In genomic region chr3:156551746-156552145, GRCh38 we compare ENCODE assay signal across 10 cellular contexts. TPM values are rescaled to one million over a fixed set of nuclear protein-coding genes. Genes with fewer than 3 reads are reported as not detected.
A peak's percentile ranks its signal among the peaks of the same experiment; 100 is the strongest.
DNase-seq lines count a peak whose midpoint lies in the region; ATAC-seq and TF ChIP-seq lines count a peak whose summit lies in the region.
"Had no signal": no experiment of that assay in that cellular context is flagged by ENCODE, and none has a peak within 500 bp of the region (broad histone marks: within the 10 kb centered on the region; RNA-seq: fewer than 3 reads in every experiment).

No MANE protein-coding gene starts in this region.

- peak overlapping the region; percentile 69 for H3K4me2 ChIP-seq in MM.1S (ENCODE audit: low read depth, low read length)

- H3K36me3 ChIP-seq in CD4-positive, CD25-positive, alpha-beta regulatory T cell (ENCODE audit: control insufficient read depth, insufficient read depth, low read length): peaks cover 50% of the 10 kb centered on the region
- H3K36me3 ChIP-seq in MM.1S (replicated peaks; ENCODE audit: insufficient read depth, low read length): peaks cover 51% of the 10 kb centered on the region

- no peak overlapping the region for H3K4me3 ChIP-seq in CD4-positive, CD25-positive, alpha-beta regulatory T cell (ENCODE audit: low read depth, low read length)
- 0 out of 2 replicates have a peak overlapping the region, but pooled peaks have one; percentile 9 for H3K4me3 ChIP-seq in MM.1S (ENCODE audit: low read length)
- H3K4me3 ChIP-seq in lower leg skin (ENCODE audit: low read depth, poor library complexity, severe bottlenecking): no peak overlapping the region

- no peaks in the 10 kb centered on the region for H3K27me3 ChIP-seq in CD4-positive, CD25-positive, alpha-beta regulatory T cell (ENCODE audit: control insufficient read depth, insufficient read depth, low read length)
- H3K27me3 ChIP-seq in MM.1S (replicated peaks; ENCODE audit: insufficient read depth, low read length): no peaks in the 10 kb centered on the region
- H3K27me3 ChIP-seq: neutrophil had no signal

- intact Hi-C loops in lower leg skin (cut with DNase I; ENCODE audit: low total_unique reads): no loop called here

- DNase-seq in CD4-positive, CD25-positive, alpha-beta regulatory T cell: no peak
- DNase-seq in MM.1S (no peak), chondrocyte (ENCODE audit: low spot score) (no peak), lower leg skin (ENCODE audit: low spot score in 2 of 2) (no peak), germinal center (ENCODE audit: low spot score) (no peak)
- no peak for DNase-seq in natural killer cell treated with Interleukin-12 subunit alpha and Interleukin-12 subunit beta and Interleukin-15 and Interleukin-18, amount 100 ng/mL, for 72 hours (ENCODE audit: low spot score)
- no peak for DNase-seq in stimulated activated CD8-positive, alpha-beta memory T cell treated with anti-CD3 and anti-CD28 coated beads, Interleukin-4, amount 100 ng/mL, for 48 hours
- DNase-seq in activated CD8-positive, alpha-beta memory T cell treated with anti-CD3 and anti-CD28 coated beads, Interleukin-2, amount 50 U/mL, for 4 hours: no peak
- DNase-seq: NCI-H1694 treated with DMSO at 0.1 percent for 48 hours had no signal

- H3K36me3 Mint-ChIP-seq in CD4-positive, CD25-positive, alpha-beta regulatory T cell: peaks cover 39% of the 10 kb centered on the region
- peaks cover 35% of the 10 kb centered on the region for H3K36me3 Mint-ChIP-seq in chondrocyte (ENCODE audit: low read depth)
- H3K36me3 Mint-ChIP-seq in natural killer cell treated with Interleukin-12 subunit alpha and Interleukin-12 subunit beta and Interleukin-15 and Interleukin-18, amount 100 ng/mL, for 72 hours: peaks cover 42% of the 10 kb centered on the region

- no peak overlapping the region for H3K27ac ChIP-seq in CD4-positive, CD25-positive, alpha-beta regulatory T cell (ENCODE audit: insufficient read depth, low read length, poor library complexity, severe bottlenecking)
- H3K27ac ChIP-seq in MM.1S (ENCODE audit: low read length): no peak overlapping the region
- H3K27ac ChIP-seq: neutrophil had no signal

- no peak for TF ChIP-seq POLR2A in lower leg skin (IDR thresholded peaks at IDR 0.05)

- peaks cover 24% of the 10 kb centered on the region for H3K4me1 ChIP-seq in CD4-positive, CD25-positive, alpha-beta regulatory T cell (ENCODE audit: control insufficient read depth, insufficient read depth, low read length, poor library complexity, severe bottlenecking)
- H3K4me1 ChIP-seq in MM.1S (ENCODE audit: low read length): peaks cover 46% of the 10 kb centered on the region

- H3K9ac ChIP-seq in MM.1S (ENCODE audit: low read length): no peak overlapping the region

- no peak overlapping the region for H3K27ac Mint-ChIP-seq in CD4-positive, CD25-positive, alpha-beta regulatory T cell
- peak overlapping the region; percentile 99 for H3K27ac Mint-ChIP-seq in chondrocyte (ENCODE audit: unreplicated experiment)
- H3K27ac Mint-ChIP-seq in natural killer cell treated with Interleukin-12 subunit alpha and Interleukin-12 subunit beta and Interleukin-15 and Interleukin-18, amount 100 ng/mL, for 72 hours: peak overlapping the region; percentile 28 to 45

- H3K79me2 ChIP-seq in MM.1S (ENCODE audit: low read length): peaks cover 82% of the 10 kb centered on the region

- H3K9me2 ChIP-seq in MM.1S (replicated peaks; ENCODE audit: insufficient read depth, low read length): no peaks in the 10 kb centered on the region

- WGBS in lower leg skin, 2 donors: 87 to 95% methylated on average over 4 of the region's 4 CpGs

- H4K20me1 ChIP-seq in MM.1S (ENCODE audit: insufficient read depth, low read length): peaks cover 18% of the 10 kb centered on the region; the same call in 1 of the 2 replicates

- peaks cover 22 to 72% (median 54%) of the 10 kb centered on the region in 4 donors for H3K4me1 Mint-ChIP-seq in CD4-positive, CD25-positive, alpha-beta regulatory T cell
- H3K4me1 Mint-ChIP-seq in chondrocyte (ENCODE audit: low read depth): peaks cover 73% of the 10 kb centered on the region
- peaks cover 47 to 57% of the 10 kb centered on the region in 2 donors for H3K4me1 Mint-ChIP-seq in natural killer cell treated with Interleukin-12 subunit alpha and Interleukin-12 subunit beta and Interleukin-15 and Interleukin-18, amount 100 ng/mL, for 72 hours (ENCODE audit: low read depth in 2 of 2)

- H2AFZ ChIP-seq in MM.1S (ENCODE audit: low read length): no peak overlapping the region

- 0 out of 2 replicates have a peak, but pooled peaks cover 6% of the 10 kb centered on the region for H3F3A ChIP-seq in MM.1S (ENCODE audit: insufficient read depth, low read length)

- TF ChIP-seq CTCF in MM.1S (IDR thresholded peaks at IDR 0.05; ENCODE audit: low read length) (no peak), chondrocyte (IDR thresholded peaks at IDR 0.05) (no peak), lower leg skin (IDR thresholded peaks at IDR 0.05) (no peak)

- ATAC-seq in CD4-positive, CD25-positive, alpha-beta regulatory T cell (ENCODE audit: low read depth in 2 of 2): no peak
- no peak for ATAC-seq in natural killer cell treated with Interleukin-12 subunit alpha and Interleukin-12 subunit beta and Interleukin-15 and Interleukin-18, amount 100 ng/mL, for 72 hours

- peaks cover 9% of the 10 kb centered on the region for H3K27me3 Mint-ChIP-seq in CD4-positive, CD25-positive, alpha-beta regulatory T cell
- H3K27me3 Mint-ChIP-seq in chondrocyte (ENCODE audit: low read depth): no peaks in the 10 kb centered on the region
- H3K27me3 Mint-ChIP-seq in natural killer cell treated with Interleukin-12 subunit alpha and Interleukin-12 subunit beta and Interleukin-15 and Interleukin-18, amount 100 ng/mL, for 72 hours: no peaks in the 10 kb centered on the region

- H3K4me3 Mint-ChIP-seq in CD4-positive, CD25-positive, alpha-beta regulatory T cell: peak overlapping the region in 3 of 4 donors; percentile 51 to 98 (median 54)
- H3K4me3 Mint-ChIP-seq in chondrocyte (ENCODE audit: unreplicated experiment): peak overlapping the region; percentile 96
- H3K4me3 Mint-ChIP-seq in natural killer cell treated with Interleukin-12 subunit alpha and Interleukin-12 subunit beta and Interleukin-15 and Interleukin-18, amount 100 ng/mL, for 72 hours: peak overlapping the region; percentile 81

- H3K9me3 Mint-ChIP-seq in CD4-positive, CD25-positive, alpha-beta regulatory T cell: no peaks in the 10 kb centered on the region
- H3K9me3 Mint-ChIP-seq in chondrocyte (ENCODE audit: low read depth): no peaks in the 10 kb centered on the region
- no peaks in the 10 kb centered on the region for H3K9me3 Mint-ChIP-seq in natural killer cell treated with Interleukin-12 subunit alpha and Interleukin-12 subunit beta and Interleukin-15 and Interleukin-18, amount 100 ng/mL, for 72 hours

- H3K9me3 ChIP-seq in CD4-positive, CD25-positive, alpha-beta regulatory T cell (ENCODE audit: control insufficient read depth in 2 of 2, low read length in 2 of 2): no peaks in the 10 kb centered on the region
- no peaks in the 10 kb centered on the region for H3K9me3 ChIP-seq in MM.1S (replicated peaks; ENCODE audit: insufficient read depth, low read length)
- H3K9me3 ChIP-seq: neutrophil had no signal

RNA-seq across cellular contexts. Expression of gene SSR3, which starts 3.2 kb away (rescaled TPM):
- total RNA-seq in CD4-positive, CD25-positive, alpha-beta regulatory T cell: 73.9 TPM
- 100 to 1,000 TPM; 133 to 183 (median 145) TPM for polyA plus RNA-seq in CD4-positive, CD25-positive, alpha-beta regulatory T cell
- total RNA-seq in chondrocyte (376 to 395 TPM (median 377 TPM) in 3 replicates), lower leg skin (10 to 100 TPM; 27.5 to 72.9 (median 44.4) TPM)
- total RNA-seq in natural killer cell treated with Interleukin-12 subunit alpha and Interleukin-12 subunit beta and Interleukin-15 and Interleukin-18, amount 100 ng/mL, for 72 hours: 100 to 1,000 TPM; 119 to 183 TPM

Comparison
In these comparisons a context has a peak if more than half of its experiments do, and no peak if none do; other contexts are left out.
1. H3K27ac Mint-ChIP-seq: peak in chondrocyte (single experiment) and natural killer cell treated with Interleukin-12 subunit alpha and Interleukin-12 subunit beta and Interleukin-15 and Interleukin-18, amount 100 ng/mL, for 72 hours (2 of 2); none in CD4-positive, CD25-positive, alpha-beta regulatory T cell (0 of 3).
2. Peak in every context shown above with its lines, with median percentiles within 50 percentile points of each other: H3K4me3 Mint-ChIP-seq.